Comparison of ENCODE assay signal across 21 cellular contexts in genomic region chr3:7713724-7714123, GRCh38.
"Had no signal": no experiment of that assay in that cellular context is flagged by ENCODE, and none has a peak within 500 bp of the region (broad histone marks: within the 10 kb centered on the region; RNA-seq: fewer than 3 reads in every experiment).

No MANE protein-coding gene starts in this region.

- H3K36me3 ChIP-seq: gastrocnemius medialis, neutrophil, pancreas, sigmoid colon, stomach, thyroid gland, vagina had no signal

- H3K36me3 Mint-ChIP-seq: memory B cell; natural killer cell; stimulated activated effector memory CD8-positive, alpha-beta T cell treated with anti-CD3 and anti-CD28 coated beads, Interleukin-12 subunit alpha, Interleukin-12 subunit beta, amount 100 ng/mL, for 72 hours had no signal

- ATAC-seq: effector memory CD8-positive, alpha-beta T cell; gastrocnemius medialis; left lobe of liver; natural killer cell; pancreas; stimulated activated effector memory CD8-positive, alpha-beta T cell treated with anti-CD3 and anti-CD28 coated beads, Interleukin-12 subunit alpha, Interleukin-12 subunit beta, amount 100 ng/mL, for 72 hours had no signal

- H3K27ac Mint-ChIP-seq: effector memory CD8-positive, alpha-beta T cell; memory B cell; natural killer cell; progenitor cell of endocrine pancreas; stimulated activated effector memory CD8-positive, alpha-beta T cell treated with anti-CD3 and anti-CD28 coated beads, Interleukin-12 subunit alpha, Interleukin-12 subunit beta, amount 100 ng/mL, for 72 hours had no signal

- H3K9me3 ChIP-seq: gastrocnemius medialis, neutrophil, pancreas, sigmoid colon, stomach, thyroid gland, vagina had no signal

- H3K27me3 Mint-ChIP-seq: effector memory CD8-positive, alpha-beta T cell; memory B cell; progenitor cell of endocrine pancreas had no signal

- H3K4me1 ChIP-seq: gastrocnemius medialis, pancreas, sigmoid colon, stomach, thyroid gland, vagina had no signal

- H3K27ac ChIP-seq: gastrocnemius medialis, neutrophil, pancreas, sigmoid colon, stomach, thyroid gland, vagina had no signal

- H3K4me3 Mint-ChIP-seq: effector memory CD8-positive, alpha-beta T cell; memory B cell; natural killer cell; stimulated activated effector memory CD8-positive, alpha-beta T cell treated with anti-CD3 and anti-CD28 coated beads, Interleukin-12 subunit alpha, Interleukin-12 subunit beta, amount 100 ng/mL, for 72 hours had no signal

- H3K9me3 Mint-ChIP-seq: memory B cell; stimulated activated effector memory CD8-positive, alpha-beta T cell treated with anti-CD3 and anti-CD28 coated beads, Interleukin-12 subunit alpha, Interleukin-12 subunit beta, amount 100 ng/mL, for 72 hours had no signal

- H3K4me3 ChIP-seq: gastrocnemius medialis, lung, pancreas, sigmoid colon, stomach, thyroid gland, vagina had no signal

- H3K27me3 ChIP-seq: gastrocnemius medialis, neutrophil, pancreas, sigmoid colon, stomach, thyroid gland, vagina had no signal

- H3K4me1 Mint-ChIP-seq: memory B cell; natural killer cell; stimulated activated effector memory CD8-positive, alpha-beta T cell treated with anti-CD3 and anti-CD28 coated beads, Interleukin-12 subunit alpha, Interleukin-12 subunit beta, amount 100 ng/mL, for 72 hours had no signal

- DNase-seq: cortex of kidney; effector memory CD8-positive, alpha-beta T cell; foreskin fibroblast; gastrocnemius medialis; head of caudate nucleus; natural killer cell; pancreas; sigmoid colon; stimulated activated CD4-positive, alpha-beta T cell treated with anti-CD3 and anti-CD28 coated beads, Interleukin-2, amount 100 ng/mL, for 24 hours; stimulated activated CD4-positive, alpha-beta T cell treated with anti-CD3 and anti-CD28 coated beads, Interleukin-4, amount 100 ng/mL, for 24 hours; stimulated activated naive CD4-positive, alpha-beta T cell treated with Interleukin-2 at 50 U/mL for 16 hours; stomach; thyroid gland; trophoblast cell had no signal
